ENCODE assay signal across 6 cellular contexts in genomic region chr4:663438-664428, GRCh38. TPM values are rescaled to one million over a fixed set of nuclear protein-coding genes. Genes with fewer than 3 reads are reported as not detected.
DNase-seq lines count a peak whose midpoint lies in the region; ATAC-seq and TF ChIP-seq lines count a peak whose summit lies in the region.

No MANE protein-coding gene starts in this region.

- H3K36me3 ChIP-seq in H7 (replicated peaks; ENCODE audit: control insufficient read depth, insufficient read depth, low read length): no peaks in the 10 kb centered on the region
- H3K36me3 ChIP-seq in skeletal muscle satellite cell (ENCODE audit: insufficient read depth, low read length): no peaks in the 10 kb centered on the region

- H3K4me3 ChIP-seq in H7 (ENCODE audit: insufficient read depth, low read depth, low read length) (peak overlapping the region; percentile 55), epithelial cell of esophagus (ENCODE audit: low read length) (peak overlapping the region; percentile 31), skeletal muscle satellite cell (ENCODE audit: low read length) (no peak overlapping the region)

- no peak for ATAC-seq in GM18858 (IDR thresholded peaks at IDR 0.05; ENCODE audit: unreplicated experiment)

- H3K4me2 ChIP-seq in skeletal muscle satellite cell (ENCODE audit: low read length): peak overlapping the region; percentile 20

- in situ Hi-C loops in ACHN (cut with HindIII; ENCODE audit: low pct_ligation_motif_present, low pct_unique_long_range_greater_than_20kb, low sequenced_read_pairs): no loop called here

- H3K9me3 ChIP-seq in skeletal muscle satellite cell (replicated peaks; ENCODE audit: low read length): no peaks in the 10 kb centered on the region

- H3K4me1 ChIP-seq in skeletal muscle satellite cell (ENCODE audit: control insufficient read depth, insufficient read depth, low read length): no peaks in the 10 kb centered on the region

- H3K9ac ChIP-seq in skeletal muscle satellite cell (ENCODE audit: low read depth, low read length): no peak overlapping the region

- no peak for TF ChIP-seq CTCF in epithelial cell of esophagus (IDR thresholded peaks at IDR 0.05; ENCODE audit: insufficient read depth, low read depth, low read length, missing control alignments)

- H3K27me3 ChIP-seq in H7 (ENCODE audit: control insufficient read depth, insufficient read depth, low read length): no peaks in the 10 kb centered on the region
- H3K27me3 ChIP-seq in skeletal muscle satellite cell (ENCODE audit: control insufficient read depth, insufficient read depth, low read length): peaks cover 48% of the 10 kb centered on the region

- peak; percentile 18 for DNase-seq in ACHN
- DNase-seq in H7: peak; percentile 96
- peak; percentile 58 for DNase-seq in T-helper 9 cell
- no peak for DNase-seq in epithelial cell of esophagus (ENCODE audit: low read depth)

RNA-seq across cellular contexts. Expression of gene ATP5ME, which starts 10.3 kb away (rescaled TPM):
- 410 and 452 TPM in 2 replicates for total RNA-seq in H7 (2014; rRNA removed; shearing (Covaris generic))
- total RNA-seq in skeletal muscle satellite cell (2012; rRNA removed): 87.2 and 96.1 TPM in 2 replicates

RNA-seq across cellular contexts. Expression of gene MYL5, which starts 10.6 kb away (rescaled TPM):
- total RNA-seq in H7 (2014; rRNA removed; shearing (Covaris generic)): 12.6 and 18.2 TPM in 2 replicates
- 9.9 and 15.5 TPM in 2 replicates for total RNA-seq in skeletal muscle satellite cell (2012; rRNA removed)

RNA-seq across cellular contexts. Expression of gene SLC49A3, which starts 25.2 kb away (rescaled TPM):
- 2.0 and 4.1 TPM in 2 replicates for total RNA-seq in H7 (2014; rRNA removed; shearing (Covaris generic))
- total RNA-seq in skeletal muscle satellite cell (2012; rRNA removed): 10.5 and 10.6 TPM in 2 replicates

RNA-seq across cellular contexts. Expression of gene PDE6B, which starts 38.4 kb away (rescaled TPM):
- 12.1 and 12.7 TPM in 2 replicates for total RNA-seq in H7 (2014; rRNA removed; shearing (Covaris generic))
- under 0.01 TPM in 1 of 2 replicates, not detected in the other for total RNA-seq in skeletal muscle satellite cell (2012; rRNA removed)

RNA-seq across cellular contexts. Expression of gene PCGF3, which starts 41.9 kb away (rescaled TPM):
- 53.6 and 57.9 TPM in 2 replicates for total RNA-seq in H7 (2014; rRNA removed; shearing (Covaris generic))
- total RNA-seq in skeletal muscle satellite cell (2012; rRNA removed): 25.9 and 31.0 TPM in 2 replicates
